ENCODE assay signal across 9 cellular contexts in the genomic region with DNA sequence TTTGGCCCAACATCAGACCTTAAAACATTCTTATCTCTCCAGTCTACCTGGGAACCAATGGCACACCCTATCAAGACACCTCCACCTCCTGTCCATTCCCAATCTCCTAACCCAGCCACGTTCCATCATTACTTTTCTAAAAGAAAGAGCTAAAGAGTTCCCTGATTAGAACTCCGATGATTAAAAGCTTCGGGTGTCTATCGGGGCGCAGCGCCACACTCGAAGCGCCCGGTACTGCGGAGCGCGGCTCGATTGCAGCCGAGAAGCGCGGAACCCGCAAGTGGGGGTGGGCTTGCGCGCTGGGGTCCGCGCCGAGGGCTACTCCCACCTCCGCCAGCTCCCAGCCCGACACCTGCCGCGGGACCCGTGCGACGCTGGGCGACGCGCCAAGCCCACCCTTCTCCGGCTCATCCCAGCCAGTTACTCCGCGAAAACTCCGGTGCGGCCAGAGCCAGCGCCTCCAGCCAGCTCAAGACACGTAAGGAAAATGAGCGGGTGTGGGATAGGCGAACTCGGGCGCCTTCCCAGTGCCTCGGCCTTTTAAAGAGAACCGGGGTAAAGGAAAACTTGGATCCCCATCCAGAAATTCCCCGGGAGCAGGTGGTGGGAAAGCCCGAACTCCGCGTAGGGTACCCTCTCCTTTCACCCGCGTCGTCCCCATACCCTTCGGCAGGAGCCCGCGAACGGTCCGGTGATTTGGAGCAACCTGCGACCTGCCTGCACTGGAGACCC. TPM values are rescaled to one million over a fixed set of nuclear protein-coding genes. Genes with fewer than 3 reads are reported as not detected.
DNase-seq lines count a peak whose midpoint lies in the region; ATAC-seq and TF ChIP-seq lines count a peak whose summit lies in the region.
"Had no signal": no experiment of that assay in that cellular context is flagged by ENCODE, and none has a peak within 500 bp of the region (broad histone marks: within the 10 kb centered on the region; RNA-seq: fewer than 3 reads in every experiment).

No MANE protein-coding gene starts in this region.

- H3K79me1 ChIP-seq in neuronal stem cell (ENCODE audit: low read depth, low read length), result no peaks in the 10 kb centered on the region

- TF ChIP-seq CTCF in RWPE2 (IDR thresholded peaks at IDR 0.05; ENCODE audit: poor library complexity, severe bottlenecking) (no peak), fibroblast of villous mesenchyme (IDR thresholded peaks at IDR 0.05; ENCODE audit: insufficient read depth, low read depth, low read length) (no peak)

- peak overlapping the region; percentile 82 for H3K9ac ChIP-seq in neuronal stem cell (ENCODE audit: low read depth, low read length, poor library complexity)

- H3K4me3 ChIP-seq in RWPE2 (ENCODE audit: severe bottlenecking) (peak overlapping the region; percentile 38), fibroblast of villous mesenchyme (ENCODE audit: low read depth, low read length) (peak overlapping the region; percentile 61), neuronal stem cell (ENCODE audit: low read length in 2 of 2) (peak overlapping the region; percentile 56 to 89)

- H3K4ac ChIP-seq in neuronal stem cell (ENCODE audit: low read length), result no peak overlapping the region

- no peak overlapping the region for H2AK5ac ChIP-seq in neuronal stem cell (ENCODE audit: low read depth, low read length)

- peak; percentile 41 for ATAC-seq in GM19438 (IDR thresholded peaks at IDR 0.05; ENCODE audit: low read depth, unreplicated experiment)
- peak; percentile 60 for ATAC-seq in RWPE2 (ENCODE audit: low read depth)
- ATAC-seq in GM18858 (IDR thresholded peaks at IDR 0.05; ENCODE audit: unreplicated experiment), result no peak

- no peak overlapping the region for H2BK5ac ChIP-seq in neuronal stem cell (ENCODE audit: low read length)

- H3K27me3 ChIP-seq in RWPE2 (ENCODE audit: insufficient read depth, poor library complexity, severe bottlenecking) (peaks cover 43% of the 10 kb centered on the region), neuronal stem cell (ENCODE audit: control insufficient read depth in 3 of 3, insufficient read depth in 3 of 3, low read depth in 1 of 3, low read length in 3 of 3) (peaks cover 0 to 43% (median 7%) of the 10 kb centered on the region in 3 experiments)

- no peak overlapping the region for H4K91ac ChIP-seq in neuronal stem cell (ENCODE audit: low read depth, low read length, poor library complexity)

- H3K36me3 ChIP-seq in RWPE2 (ENCODE audit: low read depth), result no peaks in the 10 kb centered on the region
- H3K36me3 ChIP-seq in neuronal stem cell (replicated peaks in 1 of 2; ENCODE audit: control insufficient read depth in 2 of 2, insufficient read depth in 2 of 2, low read length in 2 of 2), result no peaks in the 10 kb centered on the region
- H3K36me3 ChIP-seq: SJSA1 had no signal

- peak overlapping the region; percentile 68 for H3K18ac ChIP-seq in neuronal stem cell (ENCODE audit: low read length)

- H3K4me1 ChIP-seq in RWPE2 (ENCODE audit: insufficient read depth, poor library complexity, severe bottlenecking), result peaks cover 6% of the 10 kb centered on the region
- H3K4me1 ChIP-seq in neuronal stem cell (ENCODE audit: control insufficient read depth in 2 of 2, insufficient read depth in 1 of 2, low read depth in 1 of 2, low read length in 2 of 2), result peaks cover 0 to 3% of the 10 kb centered on the region in 2 donors

- peak overlapping the region; percentile 93 for H3K4me2 ChIP-seq in neuronal stem cell (ENCODE audit: insufficient read depth, low read length, poor library complexity, severe bottlenecking)

- DNase-seq in RWPE2 (ENCODE audit: low spot score), result no peak
- peak; percentile 34 for DNase-seq in fibroblast of villous mesenchyme (ENCODE audit: low read depth)
- peak; percentile 38 for DNase-seq in neuronal stem cell (ENCODE audit: low spot score)
- no peak for DNase-seq in 8988T
- DNase-seq in NCI-H1436 (lab: John Stamatoyannopoulos, UW), result no peak
- no peak for DNase-seq in DMS79 (lab: John Stamatoyannopoulos, UW)

- H3K27ac ChIP-seq in RWPE2 (ENCODE audit: poor library complexity, severe bottlenecking) (no peak overlapping the region), neuronal stem cell (replicated peaks; ENCODE audit: low read length) (no peak overlapping the region)
- H3K27ac ChIP-seq: SJSA1 had no signal

- H2BK15ac ChIP-seq in neuronal stem cell (ENCODE audit: low read length), result no peak overlapping the region

- no peak overlapping the region for H2BK12ac ChIP-seq in neuronal stem cell (ENCODE audit: low read length)

- H2AFZ ChIP-seq in neuronal stem cell (ENCODE audit: low read length), result peak overlapping the region; percentile 97

- H4K8ac ChIP-seq in neuronal stem cell (ENCODE audit: low read depth, low read length), result no peak overlapping the region

- H3K9me3 ChIP-seq in RWPE2 (ENCODE audit: severe bottlenecking) (no peaks in the 10 kb centered on the region), neuronal stem cell (replicated peaks in 1 of 2; ENCODE audit: control insufficient read depth in 2 of 2, insufficient read depth in 1 of 2, low read depth in 1 of 2, low read length in 2 of 2) (peaks cover 4% of the 10 kb centered on the region in 2 donors)
- H3K9me3 ChIP-seq: SJSA1 had no signal

- no peak overlapping the region for H3K14ac ChIP-seq in neuronal stem cell (ENCODE audit: low read length)

- H2BK120ac ChIP-seq in neuronal stem cell (ENCODE audit: low read depth, low read length), result no peak overlapping the region

- WGBS in neuronal stem cell (ENCODE audit: extremely low coverage in 2 of 2, insufficient read length in 2 of 2, insufficient replicate concordance in 1 of 2), 2 donors, result no CpG with 5 or more reads among the region's 58 CpGs

- H3K23ac ChIP-seq in neuronal stem cell (ENCODE audit: low read depth, low read length, poor library complexity), result no peak overlapping the region

RNA-seq across cellular contexts. Expression of a gene that starts 0.6 kb away (rescaled TPM):
- 1.6 and 3.5 TPM in 2 replicates for total RNA-seq in fibroblast of villous mesenchyme
- 2.0 TPM for polyA plus RNA-seq in neuronal stem cell (2013, experiment 1 of 2)
- 1.9 TPM for polyA plus RNA-seq in neuronal stem cell (2013, experiment 2 of 2)
- total RNA-seq: SJSA1 had no signal

RNA-seq across cellular contexts. Expression of a gene that starts 11.9 kb away (rescaled TPM):
- total RNA-seq in fibroblast of villous mesenchyme, result 0.32 and 0.43 TPM in 2 replicates
- polyA plus RNA-seq in neuronal stem cell (2013, experiment 1 of 2), result 1.2 TPM
- polyA plus RNA-seq in neuronal stem cell (2013, experiment 2 of 2), result 1.3 TPM
- total RNA-seq: SJSA1 had no signal

Comparison
In these comparisons a context has a peak if more than half of its experiments do, and no peak if none do; other contexts are left out.
1. DNase-seq: peak in fibroblast of villous mesenchyme (single experiment) and neuronal stem cell (single experiment); none in RWPE2 (single experiment), 8988T (single experiment), NCI-H1436 (single experiment) and DMS79 (single experiment).
2. Peak in every context shown above with its lines, with median percentiles within 50 percentile points of each other: H3K4me3 ChIP-seq.